Comparison of ENCODE assay signal across 18 cellular contexts in genomic region chr9:131399972-131400371, GRCh38. TPM values are rescaled to one million over a fixed set of nuclear protein-coding genes. Genes with fewer than 3 reads are reported as not detected.
DNase-seq lines count a peak whose midpoint lies in the region; ATAC-seq, FAIRE-seq and TF ChIP-seq lines count a peak whose summit lies in the region.
"Had no signal": no experiment of that assay in that cellular context is flagged by ENCODE, and none has a peak within 500 bp of the region (broad histone marks: within the 10 kb centered on the region; RNA-seq: fewer than 3 reads in every experiment).

No MANE protein-coding gene starts in this region.

- peaks cover 71% of the 10 kb centered on the region for H3K4me1 Mint-ChIP-seq in T-helper 2 cell treated with Interferon-gamma antibody and Interleukin-4, amounts not matched to agents 5 μg/mL and 100 μg/mL, for 36 hours (ENCODE audit: low read depth)
- H3K4me1 Mint-ChIP-seq in activated B cell treated with CpG ODN at 0.5 μM for 24 hours: peaks cover 84% of the 10 kb centered on the region

- H3K4me1 ChIP-seq in gastrocnemius medialis: peaks cover 96 to 97% of the 10 kb centered on the region in 2 donors

- no peak for TF ChIP-seq POLR2A in gastrocnemius medialis (IDR thresholded peaks at IDR 0.05)

- H3K9me3 Mint-ChIP-seq in T-helper 2 cell treated with Interferon-gamma antibody and Interleukin-4, amounts not matched to agents 5 μg/mL and 100 μg/mL, for 36 hours: no peaks in the 10 kb centered on the region
- no peaks in the 10 kb centered on the region for H3K9me3 Mint-ChIP-seq in activated B cell treated with CpG ODN at 0.5 μM for 24 hours

- CTCF ChIA-PET in activated B cell treated with CpG ODN at 0.5 μM for 24 hours (lab: Charles Lee): no interaction called here

- no peak for FAIRE-seq in HTR-8/SVneo (lab: Jason Lieb, UNC)
- FAIRE-seq: A204.1, K562 had no signal

- H3K36me3 Mint-ChIP-seq in T-helper 2 cell treated with Interferon-gamma antibody and Interleukin-4, amounts not matched to agents 5 μg/mL and 100 μg/mL, for 36 hours (ENCODE audit: low read depth): peaks cover 36% of the 10 kb centered on the region
- H3K36me3 Mint-ChIP-seq in activated B cell treated with CpG ODN at 0.5 μM for 24 hours (ENCODE audit: low read depth): peaks cover 31% of the 10 kb centered on the region

- no peak for ATAC-seq in activated B cell treated with CpG ODN at 0.5 μM for 24 hours (ENCODE audit: low read depth)
- no peak for ATAC-seq in gastrocnemius medialis
- ATAC-seq: K562, left colon, Right ventricle myocardium inferior had no signal

- H3K36me3 ChIP-seq in gastrocnemius medialis: no peaks in the 10 kb centered on the region
- H3K36me3 ChIP-seq: thyroid gland had no signal

- peak overlapping the region; percentile 93 for H3K4me3 Mint-ChIP-seq in T-helper 2 cell treated with Interferon-gamma antibody and Interleukin-4, amounts not matched to agents 5 μg/mL and 100 μg/mL, for 36 hours
- no peak overlapping the region for H3K4me3 Mint-ChIP-seq in activated B cell treated with CpG ODN at 0.5 μM for 24 hours

- in situ Hi-C loops in gastrocnemius medialis (cut with MboI; ENCODE audit: low sequenced_read_pairs in 4 of 4): loop anchor here in 2 of 4 donors (25.0 kb wide), 1 partner anchor 87 kb away; no protein-coding TSS in a partner anchor

- peak overlapping the region; percentile 69 for H3K27ac Mint-ChIP-seq in T-helper 2 cell treated with Interferon-gamma antibody and Interleukin-4, amounts not matched to agents 5 μg/mL and 100 μg/mL, for 36 hours
- peak overlapping the region; percentile 47 for H3K27ac Mint-ChIP-seq in activated B cell treated with CpG ODN at 0.5 μM for 24 hours

- POLR2A ChIA-PET in activated B cell treated with CpG ODN at 0.5 μM for 24 hours (lab: Charles Lee): interaction anchor here (2.0 kb wide), 1 partner anchor 27 kb away, joined by 9 read pairs; no protein-coding TSS in a partner anchor

- H3K27me3 ChIP-seq in gastrocnemius medialis: no peaks in the 10 kb centered on the region
- H3K27me3 ChIP-seq: thyroid gland had no signal

- DNase-seq in T-helper 2 cell treated with Interferon-gamma antibody and Interleukin-4, amounts not matched to agents 5 μg/mL and 100 μg/mL, for 36 hours (ENCODE audit: low spot score): no peak
- DNase-seq in T-helper 2 cell (no peak), activated B cell treated with CpG ODN at 0.5 μM for 24 hours (no peak), epithelial cell of prostate (ENCODE audit: low read depth, low spot score) (no peak), gastrocnemius medialis (no peak), HTR-8/SVneo (ENCODE audit: insufficient read length, low spot score) (no peak), kidney glomerular epithelial cell (lab: John Stamatoyannopoulos, UW) (no peak)
- DNase-seq in stimulated activated naive CD4-positive, alpha-beta T cell (lab: John Stamatoyannopoulos, UW): no peak
- DNase-seq: DMS 273 treated with DMSO at 0.1 percent for 48 hours; effector CD8-positive, alpha-beta T cell; left colon; NCI-H1694; NCI-H69; thyroid gland had no signal

- H3K27me3 Mint-ChIP-seq in T-helper 2 cell treated with Interferon-gamma antibody and Interleukin-4, amounts not matched to agents 5 μg/mL and 100 μg/mL, for 36 hours (ENCODE audit: low read depth): no peaks in the 10 kb centered on the region
- no peaks in the 10 kb centered on the region for H3K27me3 Mint-ChIP-seq in activated B cell treated with CpG ODN at 0.5 μM for 24 hours

- TF ChIP-seq CTCF in activated B cell treated with CpG ODN at 0.5 μM for 24 hours (IDR thresholded peaks at IDR 0.05): no peak
- no peak for TF ChIP-seq CTCF in gastrocnemius medialis (IDR thresholded peaks at IDR 0.05 in 4 of 5, conservative IDR thresholded peaks at IDR 0.05 in 1 of 5)

- no peak overlapping the region for H3K4me3 ChIP-seq in gastrocnemius medialis
- H3K4me3 ChIP-seq: K562, skin epidermis, thyroid gland had no signal

- no peaks in the 10 kb centered on the region for H3K9me3 ChIP-seq in gastrocnemius medialis
- H3K9me3 ChIP-seq: thyroid gland had no signal

- H3K27ac ChIP-seq in epithelial cell of prostate (peak overlapping the region; percentile 96), gastrocnemius medialis (peak overlapping the region; percentile 47 to 96 (median 94))

- intact Hi-C loops in activated B cell treated with CpG ODN at 0.5 μM for 24 hours (cut with micrococcal nuclease) (loop anchor here (5.0 to 10.0 kb wide), 2 partner anchors 123 to 955 kb away; partner anchors contain the start of genes FAM78A and SETX), gastrocnemius medialis (cut with DNase I; ENCODE audit: low total_unique reads) (loop anchor here (10.0 kb wide), 1 partner anchor 335 kb away; no protein-coding TSS in a partner anchor)

RNA-seq across cellular contexts. Expression of gene PRRC2B, which starts 6.1 kb away (rescaled TPM):
- total RNA-seq in activated B cell treated with CpG ODN at 0.5 μM for 24 hours (170 and 206 TPM in 2 replicates), gastrocnemius medialis (10 to 100 TPM; 29.9 to 41.6 (median 37.2) TPM)
